ENCODE assay signal across 1 cellular context in the genomic region with DNA sequence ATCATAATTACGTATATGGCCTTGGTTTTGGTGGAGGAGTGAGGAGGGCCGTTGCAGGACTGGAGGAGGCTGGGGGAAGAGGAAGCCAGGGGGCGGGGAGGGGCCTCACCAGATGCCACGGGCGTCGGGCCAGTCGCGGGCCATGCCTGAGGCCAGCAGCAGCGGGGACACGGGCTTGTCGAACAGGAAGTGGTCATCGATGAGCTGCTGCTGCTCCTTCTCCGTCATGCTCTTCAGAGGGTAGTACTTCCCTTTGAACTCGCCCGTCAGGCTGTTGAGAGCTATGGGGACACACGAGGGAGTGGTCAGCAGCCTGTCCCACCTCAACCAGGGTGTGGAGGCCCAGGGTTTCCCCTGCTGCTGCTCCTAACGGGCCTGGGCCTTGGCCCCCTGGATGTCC.
TF ChIP-seq lines count a peak whose summit lies in the region.

No MANE protein-coding gene starts in this region.

TF ChIP-seq in IMR-90, 13 proteins besides CTCF, POLR2A, EP300 and RAD21:
- no peak for TF ChIP-seq RFX5 (IDR thresholded peaks at IDR 0.05; ENCODE audit: low read depth, low read length)
- TF ChIP-seq FOS (IDR thresholded peaks at IDR 0.05; ENCODE audit: low read depth, low read length), result no peak
- TF ChIP-seq BHLHE40 (IDR thresholded peaks at IDR 0.05; ENCODE audit: low read depth, low read length), result no peak
- TF ChIP-seq CHD1 (IDR thresholded peaks at IDR 0.05; ENCODE audit: low read depth, low read length), result no peak
- TF ChIP-seq MAFK (IDR thresholded peaks at IDR 0.05; ENCODE audit: low read depth, low read length), result no peak
- no peak for TF ChIP-seq NFE2L2 (IDR thresholded peaks at IDR 0.05; ENCODE audit: low read depth, low read length)
- TF ChIP-seq, protein P1, sequence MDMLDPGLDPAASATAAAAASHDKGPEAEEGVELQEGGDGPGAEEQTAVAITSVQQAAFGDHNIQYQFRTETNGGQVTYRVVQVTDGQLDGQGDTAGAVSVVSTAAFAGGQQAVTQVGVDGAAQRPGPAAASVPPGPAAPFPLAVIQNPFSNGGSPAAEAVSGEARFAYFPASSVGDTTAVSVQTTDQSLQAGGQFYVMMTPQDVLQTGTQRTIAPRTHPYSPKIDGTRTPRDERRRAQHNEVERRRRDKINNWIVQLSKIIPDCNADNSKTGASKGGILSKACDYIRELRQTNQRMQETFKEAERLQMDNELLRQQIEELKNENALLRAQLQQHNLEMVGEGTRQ (IDR thresholded peaks at IDR 0.05; ENCODE audit: low read depth, low read length), result no peak
- TF ChIP-seq SMC3 (IDR thresholded peaks at IDR 0.05; ENCODE audit: low read depth, low read length), result no peak
- TF ChIP-seq CEBPB (IDR thresholded peaks at IDR 0.05; ENCODE audit: low read depth, low read length), result no peak
- TF ChIP-seq MAZ (IDR thresholded peaks at IDR 0.05; ENCODE audit: borderline replicate concordance, low read depth, low read length), result no peak
- TF ChIP-seq MXI1 (IDR thresholded peaks at IDR 0.05; ENCODE audit: borderline replicate concordance, low read depth, low read length), result no peak
- TF ChIP-seq RCOR1 (IDR thresholded peaks at IDR 0.05; ENCODE audit: insufficient replicate concordance, low read length), result no peak
- TF ChIP-seq ELK1 (IDR thresholded peaks at IDR 0.05; ENCODE audit: borderline replicate concordance, low read depth, low read length), result no peak
